In genomic region chr2:202429164-202429980, GRCh38 we compare ENCODE assay signal across 12 cellular contexts. TPM values are rescaled to one million over a fixed set of nuclear protein-coding genes. Genes with fewer than 3 reads are reported as not detected.
DNase-seq lines count a peak whose midpoint lies in the region; ATAC-seq and TF ChIP-seq lines count a peak whose summit lies in the region.
"Had no signal": no experiment of that assay in that cellular context is flagged by ENCODE, and none has a peak within 500 bp of the region (broad histone marks: within the 10 kb centered on the region; RNA-seq: fewer than 3 reads in every experiment).

No MANE protein-coding gene starts in this region.

- no peak for DNase-seq in activated T-cell treated with anti-CD3 and anti-CD28 coated beads, Interleukin-2, amount 50 U/mL, for 72 hours
- no peak for DNase-seq in activated T-cell treated with anti-CD3 and anti-CD28 coated beads, Interleukin-2, amount 50 U/mL, for 48 hours
- DNase-seq in esophagus squamous epithelium (lab: John Stamatoyannopoulos, UW) = no peak
- DNase-seq in mesothelial cell of epicardium (ENCODE audit: low spot score in 2 of 2, unreplicated experiment in 2 of 2) = no peak
- DNase-seq in upper lobe of right lung = no peak
- no peak for DNase-seq in Kasumi-1 (lab: John Stamatoyannopoulos, UW)
- no peak for DNase-seq in pons (ENCODE audit: low spot score)
- no peak for DNase-seq in activated CD4-positive, alpha-beta T cell treated with anti-CD3 and anti-CD28 coated beads for 48 hours
- DNase-seq: activated T-cell treated with anti-CD3 and anti-CD28 coated beads, Interleukin-2, amount 50 U/mL, for 24 hours; cerebellar nuclear complex; mucosa of descending colon had no signal

- intact Hi-C loops in esophagus squamous epithelium (cut with DNase I) (no loop called here), upper lobe of right lung (cut with DNase I) (no loop called here)

- H3K27ac ChIP-seq in esophagus squamous epithelium (peak overlapping the region in 3 of 4 donors; percentile 20 to 54 (median 44)), upper lobe of right lung (peak overlapping the region; percentile 59)
- H3K27ac ChIP-seq: 22Rv1 had no signal

- no peaks in the 10 kb centered on the region for H3K27me3 Mint-ChIP-seq in activated T-cell treated with anti-CD3 and anti-CD28 coated beads, Interleukin-2, amount 50 U/mL, for 72 hours (ENCODE audit: low read depth)
- no peaks in the 10 kb centered on the region for H3K27me3 Mint-ChIP-seq in mesothelial cell of epicardium (ENCODE audit: low read depth)
- H3K27me3 Mint-ChIP-seq: activated T-cell treated with anti-CD3 and anti-CD28 coated beads, Interleukin-2, amount 50 U/mL, for 24 hours had no signal

- TF ChIP-seq CTCF in esophagus squamous epithelium (IDR thresholded peaks at IDR 0.05) = no peak
- no peak for TF ChIP-seq CTCF in mesothelial cell of epicardium (IDR thresholded peaks at IDR 0.05; ENCODE audit: unreplicated experiment)
- no peak for TF ChIP-seq CTCF in upper lobe of right lung (IDR thresholded peaks at IDR 0.05)

- no peak for TF ChIP-seq POLR2A in esophagus squamous epithelium (IDR thresholded peaks at IDR 0.05)

- peaks cover 8 to 9% of the 10 kb centered on the region in 2 donors for H3K9me3 Mint-ChIP-seq in activated T-cell treated with anti-CD3 and anti-CD28 coated beads, Interleukin-2, amount 50 U/mL, for 72 hours
- peaks cover 6% of the 10 kb centered on the region for H3K9me3 Mint-ChIP-seq in mesothelial cell of epicardium

- H3K4me3 ChIP-seq in esophagus squamous epithelium (no peak overlapping the region), upper lobe of right lung (no peak overlapping the region)
- H3K4me3 ChIP-seq: mucosa of descending colon had no signal

- H3K36me3 Mint-ChIP-seq in activated T-cell treated with anti-CD3 and anti-CD28 coated beads, Interleukin-2, amount 50 U/mL, for 72 hours (ENCODE audit: insufficient read depth in 2 of 2) = peaks cover 9% of the 10 kb centered on the region in 2 donors
- peaks cover 16% of the 10 kb centered on the region for H3K36me3 Mint-ChIP-seq in mesothelial cell of epicardium

- H3K4me3 Mint-ChIP-seq in activated T-cell treated with anti-CD3 and anti-CD28 coated beads, Interleukin-2, amount 50 U/mL, for 72 hours = no peak overlapping the region
- no peak overlapping the region for H3K4me3 Mint-ChIP-seq in mesothelial cell of epicardium
- H3K4me3 Mint-ChIP-seq: activated T-cell treated with anti-CD3 and anti-CD28 coated beads, Interleukin-2, amount 50 U/mL, for 24 hours had no signal

- no peaks in the 10 kb centered on the region for H3K9me3 ChIP-seq in esophagus squamous epithelium
- H3K9me3 ChIP-seq in upper lobe of right lung = no peaks in the 10 kb centered on the region
- H3K9me3 ChIP-seq: mucosa of descending colon had no signal

- ATAC-seq in activated T-cell treated with anti-CD3 and anti-CD28 coated beads, Interleukin-2, amount 50 U/mL, for 72 hours (replicated peaks in 1 of 2) = no peak
- peak; percentile 59 for ATAC-seq in upper lobe of right lung
- ATAC-seq: mucosa of descending colon had no signal

- H3K27ac Mint-ChIP-seq in activated T-cell treated with anti-CD3 and anti-CD28 coated beads, Interleukin-2, amount 50 U/mL, for 72 hours = peak overlapping the region; percentile 5
- H3K27ac Mint-ChIP-seq in mesothelial cell of epicardium = peak overlapping the region; percentile 95
- H3K27ac Mint-ChIP-seq: activated T-cell treated with anti-CD3 and anti-CD28 coated beads, Interleukin-2, amount 50 U/mL, for 24 hours had no signal

- H3K4me1 ChIP-seq in esophagus squamous epithelium (peaks cover 0 to 19% (median 7%) of the 10 kb centered on the region in 3 donors), upper lobe of right lung (peaks cover 15% of the 10 kb centered on the region)

- H3K27me3 ChIP-seq in esophagus squamous epithelium = no peaks in the 10 kb centered on the region
- no peaks in the 10 kb centered on the region for H3K27me3 ChIP-seq in upper lobe of right lung

- no peaks in the 10 kb centered on the region for H3K36me3 ChIP-seq in esophagus squamous epithelium
- H3K36me3 ChIP-seq in upper lobe of right lung = no peaks in the 10 kb centered on the region

- WGBS in esophagus squamous epithelium, 2 donors = 79 to 85% methylated on average over 6 of the region's 6 CpGs

- H3K4me1 Mint-ChIP-seq in activated T-cell treated with anti-CD3 and anti-CD28 coated beads, Interleukin-2, amount 50 U/mL, for 72 hours (ENCODE audit: low read depth) = peaks cover 5% of the 10 kb centered on the region
- peaks cover 18% of the 10 kb centered on the region for H3K4me1 Mint-ChIP-seq in mesothelial cell of epicardium

RNA-seq across cellular contexts. Expression of gene BMPR2, which starts 53.2 kb away (rescaled TPM):
- 1 to 10 TPM; 9.7 to 9.9 TPM for total RNA-seq in activated T-cell treated with anti-CD3 and anti-CD28 coated beads, Interleukin-2, amount 50 U/mL, for 72 hours
- total RNA-seq in esophagus squamous epithelium (10 to 100 TPM; 17.9 to 37.0 (median 22.3) TPM), mesothelial cell of epicardium (75.8 to 81.4 TPM (median 76.5 TPM) in 3 replicates), upper lobe of right lung (139 TPM)
